ENCODE assay signal across 14 cellular contexts in genomic region chr9:134373953-134374300, GRCh38. TPM values are rescaled to one million over a fixed set of nuclear protein-coding genes. Genes with fewer than 3 reads are reported as not detected.
A peak's percentile ranks its signal among the peaks of the same experiment; 100 is the strongest.
DNase-seq lines count a peak whose midpoint lies in the region; ATAC-seq and TF ChIP-seq lines count a peak whose summit lies in the region.
"Had no signal": no experiment of that assay in that cellular context is flagged by ENCODE, and none has a peak within 500 bp of the region (broad histone marks: within the 10 kb centered on the region; RNA-seq: fewer than 3 reads in every experiment).

No MANE protein-coding gene starts in this region.

- H3K27ac ChIP-seq in RWPE1 (peak overlapping the region; percentile 99), coronary artery (peak overlapping the region; percentile 85 to 86), neural progenitor cell (no peak overlapping the region), transverse colon (peak overlapping the region; percentile 65 to 87 (median 78))

- DNase-seq in RWPE1 (ENCODE audit: low spot score) (no peak), coronary artery (ENCODE audit: low spot score) (no peak), neural progenitor cell (ENCODE audit: low spot score) (no peak), transverse colon (no peak)
- DNase-seq in stimulated activated CD4-positive, alpha-beta T cell treated with anti-CD3 and anti-CD28 coated beads, Interleukin-1b, Interleukin-23, amount 100 ng/mL, for 48 hours: no peak
- DNase-seq: activated CD4-positive, alpha-beta T cell treated with anti-CD3 and anti-CD28 coated beads for 36 hours; activated naive CD8-positive, alpha-beta T cell treated with anti-CD3 and anti-CD28 coated beads, Interleukin-2, amount 10 ng/mL, durations not matched to agents 7 days and 5 days; CD4-positive, CD25-positive, alpha-beta regulatory T cell; IMR-90; NCI-H1048; NCI-H345; OCI-M1 had no signal

- no peak overlapping the region for H3K4me2 ChIP-seq in neural progenitor cell

- H3K4me1 ChIP-seq in neural progenitor cell: peaks cover 13% of the 10 kb centered on the region
- H3K4me1 ChIP-seq in transverse colon: peaks cover 52 to 71% (median 65%) of the 10 kb centered on the region in 4 donors

- no peak overlapping the region for H3K4me3 Mint-ChIP-seq in neural progenitor cell
- H3K4me3 Mint-ChIP-seq: activated CD4-positive, alpha-beta T cell treated with anti-CD3 and anti-CD28 coated beads for 36 hours; activated naive CD8-positive, alpha-beta T cell treated with anti-CD3 and anti-CD28 coated beads, Interleukin-2, amount 10 ng/mL, durations not matched to agents 7 days and 5 days; CD4-positive, CD25-positive, alpha-beta regulatory T cell had no signal

- H3K79me2 ChIP-seq in neural progenitor cell (ENCODE audit: low read depth): peaks cover 85% of the 10 kb centered on the region

- no peaks in the 10 kb centered on the region for H3F3A ChIP-seq in neural progenitor cell (ENCODE audit: low read depth)

- H3K4me3 ChIP-seq in coronary artery (no peak overlapping the region), neural progenitor cell (no peak overlapping the region), transverse colon (no peak overlapping the region)

- peaks cover 4% of the 10 kb centered on the region for H3K27me3 Mint-ChIP-seq in neural progenitor cell (ENCODE audit: insufficient read depth, low read depth)
- H3K27me3 Mint-ChIP-seq: activated CD4-positive, alpha-beta T cell treated with anti-CD3 and anti-CD28 coated beads for 36 hours; CD4-positive, CD25-positive, alpha-beta regulatory T cell had no signal

- peaks cover 23% of the 10 kb centered on the region for H3K4me1 Mint-ChIP-seq in neural progenitor cell
- H3K4me1 Mint-ChIP-seq: activated CD4-positive, alpha-beta T cell treated with anti-CD3 and anti-CD28 coated beads for 36 hours; activated naive CD8-positive, alpha-beta T cell treated with anti-CD3 and anti-CD28 coated beads, Interleukin-2, amount 10 ng/mL, durations not matched to agents 7 days and 5 days had no signal

- CTCF ChIA-PET in RWPE1 (lab: Yijun Ruan, JAX): interaction anchor here (0.8 to 1.3 kb wide), 3 partner anchors 59 to 203 kb away, joined by 3 to 6 read pairs (median 3); no protein-coding TSS in a partner anchor

- WGBS in transverse colon (ENCODE audit: low coverage in 1 of 2), 2 donors: 89% methylated on average over 10 to 11 of the region's 17 CpGs

- ATAC-seq in HG02588 (IDR thresholded peaks at IDR 0.05; ENCODE audit: unreplicated experiment): no peak
- ATAC-seq in GM19395 (IDR thresholded peaks at IDR 0.05; ENCODE audit: unreplicated experiment): no peak
- ATAC-seq: activated CD4-positive, alpha-beta T cell treated with anti-CD3 and anti-CD28 coated beads for 36 hours had no signal

- peak overlapping the region; percentile 86 for H3K27ac Mint-ChIP-seq in neural progenitor cell
- H3K27ac Mint-ChIP-seq: activated CD4-positive, alpha-beta T cell treated with anti-CD3 and anti-CD28 coated beads for 36 hours; activated naive CD8-positive, alpha-beta T cell treated with anti-CD3 and anti-CD28 coated beads, Interleukin-2, amount 10 ng/mL, durations not matched to agents 7 days and 5 days had no signal

- H3K36me3 Mint-ChIP-seq in neural progenitor cell: no peaks in the 10 kb centered on the region
- H3K36me3 Mint-ChIP-seq: activated naive CD8-positive, alpha-beta T cell treated with anti-CD3 and anti-CD28 coated beads, Interleukin-2, amount 10 ng/mL, durations not matched to agents 7 days and 5 days; CD4-positive, CD25-positive, alpha-beta regulatory T cell had no signal

- in situ Hi-C loops in transverse colon (cut with MboI; ENCODE audit: low pct_ligation_motif_present in 1 of 4, low pct_unique_long_range_greater_than_20kb in 1 of 4, low sequenced_read_pairs in 3 of 4): no loop called here

- no peak overlapping the region for H3K9ac ChIP-seq in neural progenitor cell

- intact Hi-C loops in transverse colon (cut with DNase I; ENCODE audit: low total_unique reads): no loop called here

- no peak for TF ChIP-seq POLR2A in transverse colon (IDR thresholded peaks at IDR 0.05)

- TF ChIP-seq CTCF in RWPE1 (conservative IDR thresholded peaks at IDR 0.05; ENCODE audit: low read depth): no peak
- TF ChIP-seq CTCF in coronary artery (IDR thresholded peaks at IDR 0.05): no peak
- TF ChIP-seq CTCF in neural progenitor cell (IDR thresholded peaks at IDR 0.05): no peak
- TF ChIP-seq CTCF in transverse colon (IDR thresholded peaks at IDR 0.05): no peak

- H4K20me1 ChIP-seq in neural progenitor cell (ENCODE audit: low read depth): peaks cover 96% of the 10 kb centered on the region

- TF ChIP-seq EP300 in transverse colon (IDR thresholded peaks at IDR 0.05; ENCODE audit: low read depth): no peak

- no peaks in the 10 kb centered on the region for H3K36me3 ChIP-seq in neural progenitor cell
- H3K36me3 ChIP-seq in transverse colon: no peaks in the 10 kb centered on the region

- H3K27me3 ChIP-seq in neural progenitor cell (no peaks in the 10 kb centered on the region), transverse colon (no peaks in the 10 kb centered on the region)

- no peaks in the 10 kb centered on the region for H3K9me3 Mint-ChIP-seq in neural progenitor cell
- H3K9me3 Mint-ChIP-seq: activated naive CD8-positive, alpha-beta T cell treated with anti-CD3 and anti-CD28 coated beads, Interleukin-2, amount 10 ng/mL, durations not matched to agents 7 days and 5 days; CD4-positive, CD25-positive, alpha-beta regulatory T cell had no signal

- H3K9me3 ChIP-seq in neural progenitor cell (ENCODE audit: low read depth) (no peaks in the 10 kb centered on the region), transverse colon (no peaks in the 10 kb centered on the region)

- POLR2A ChIA-PET in RWPE1 (lab: Yijun Ruan, JAX; ENCODE audit: low non-redundant PET): no interaction called here

- no peak overlapping the region for H2AFZ ChIP-seq in neural progenitor cell (replicated peaks)

RNA-seq across cellular contexts. Expression of gene RXRA, which starts 47.7 kb away (rescaled TPM):
- 11.6 and 25.5 TPM in 2 replicates for total RNA-seq in neural progenitor cell (ENCODE audit: low replicate concordance)
- 10 to 100 TPM; 27.3 to 70.5 (median 58.6) TPM for total RNA-seq in transverse colon
